Comparison of ENCODE assay signal across 8 cellular contexts in the genomic region with DNA sequence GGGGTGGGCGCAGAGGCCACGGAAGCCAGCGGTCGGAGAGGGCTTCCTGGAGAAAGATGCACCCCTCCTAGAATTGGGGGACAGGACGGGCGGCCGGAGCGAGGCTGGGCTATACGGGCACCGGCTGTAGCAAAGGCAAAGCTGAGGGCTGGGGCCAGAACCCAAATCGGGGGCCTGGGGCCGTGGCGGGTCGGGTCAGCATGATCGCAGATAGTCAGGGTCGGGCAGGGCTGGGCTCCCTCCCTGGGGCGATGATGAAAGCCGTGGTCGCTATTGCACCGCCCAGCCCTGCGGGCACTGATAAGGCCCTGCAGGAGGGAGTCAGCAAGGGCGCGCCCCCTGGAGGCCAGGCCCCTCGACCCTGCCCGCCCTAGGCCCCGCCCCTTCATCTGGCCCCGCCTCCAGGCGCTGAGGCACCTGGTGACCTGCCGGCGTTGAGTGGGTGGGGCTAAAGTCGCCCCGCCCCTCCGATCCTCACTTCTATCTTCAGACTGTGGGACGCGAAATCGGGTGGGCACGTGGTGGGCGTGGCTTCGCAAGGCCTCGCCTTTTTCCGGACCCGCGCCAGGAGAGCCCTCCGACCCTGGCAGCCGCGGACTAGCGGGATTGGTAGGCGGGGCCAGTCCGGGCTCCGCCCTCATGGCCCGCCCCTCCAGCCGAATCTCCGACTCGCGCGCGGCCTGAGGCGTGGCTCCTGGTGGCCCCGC. TPM values are rescaled to one million over a fixed set of nuclear protein-coding genes. Genes with fewer than 3 reads are reported as not detected.
A peak's percentile ranks its signal among the peaks of the same experiment; 100 is the strongest.
DNase-seq lines count a peak whose midpoint lies in the region; TF ChIP-seq lines count a peak whose summit lies in the region.

No MANE protein-coding gene starts in this region.

- H3K9me3 Mint-ChIP-seq in HFFc6: no peaks in the 10 kb centered on the region
- no peaks in the 10 kb centered on the region for H3K9me3 Mint-ChIP-seq in activated naive CD4-positive, alpha-beta T cell treated with anti-CD3 and anti-CD28 coated beads for 36 hours

- peaks cover 42% of the 10 kb centered on the region for H3K4me1 Mint-ChIP-seq in HFFc6 (ENCODE audit: low read depth)
- H3K4me1 Mint-ChIP-seq in activated naive CD4-positive, alpha-beta T cell treated with anti-CD3 and anti-CD28 coated beads for 36 hours (ENCODE audit: low read depth): peaks cover 57% of the 10 kb centered on the region

- DNase-seq in GM10266 (ENCODE audit: extremely low spot score): peak; percentile 98
- DNase-seq in HFFc6: peak; percentile 86
- DNase-seq in NAMALWA (ENCODE audit: low spot score): peak; percentile 99
- DNase-seq in SJSA1 (ENCODE audit: low read depth in 1 of 2, low spot score in 2 of 2): peak; percentile 95 to 96
- peak; percentile 99 for DNase-seq in activated naive CD4-positive, alpha-beta T cell treated with anti-CD3 and anti-CD28 coated beads for 36 hours
- peak; percentile 99 for DNase-seq in germinal center (ENCODE audit: low spot score)
- peak; percentile 36 to 98 (median 84) for DNase-seq in nucleus accumbens (lab: John Stamatoyannopoulos, UW)
- DNase-seq in suprapubic skin (ENCODE audit: low spot score in 2 of 2): peak; percentile 95 to 97

- H3K4me3 Mint-ChIP-seq in HFFc6: peak overlapping the region; percentile 88
- peak overlapping the region; percentile 77 for H3K4me3 Mint-ChIP-seq in activated naive CD4-positive, alpha-beta T cell treated with anti-CD3 and anti-CD28 coated beads for 36 hours

- peaks cover 1% of the 10 kb centered on the region for H3K27me3 Mint-ChIP-seq in HFFc6 (ENCODE audit: insufficient read depth)
- no peaks in the 10 kb centered on the region for H3K27me3 Mint-ChIP-seq in activated naive CD4-positive, alpha-beta T cell treated with anti-CD3 and anti-CD28 coated beads for 36 hours (ENCODE audit: low read depth)

- no peak for TF ChIP-seq POLR2A in suprapubic skin (IDR thresholded peaks at IDR 0.05)

- H3K9me3 ChIP-seq in SJSA1 (replicated peaks) (no peaks in the 10 kb centered on the region), suprapubic skin (no peaks in the 10 kb centered on the region)

- CTCF ChIA-PET in activated naive CD4-positive, alpha-beta T cell treated with anti-CD3 and anti-CD28 coated beads for 36 hours (lab: Charles Lee): interaction anchor here (0.8 to 25.8 kb wide), 10 partner anchors 7 to 125 kb away, joined by 3 to 763 read pairs (median 6); no protein-coding TSS in a partner anchor

- peaks cover 28% of the 10 kb centered on the region for H3K36me3 ChIP-seq in SJSA1
- no peaks in the 10 kb centered on the region for H3K36me3 ChIP-seq in suprapubic skin

- H3K4me3 ChIP-seq in SJSA1 (peak overlapping the region; percentile 97), suprapubic skin (peak overlapping the region; percentile 75)

- H3K27ac ChIP-seq in SJSA1: no peak overlapping the region
- peak overlapping the region; percentile 86 for H3K27ac ChIP-seq in suprapubic skin

- H3K4me1 ChIP-seq in SJSA1 (replicated peaks) (peaks cover 48% of the 10 kb centered on the region), suprapubic skin (peaks cover 67% of the 10 kb centered on the region)

- WGBS in suprapubic skin: 7% methylated on average over 27 of the region's 59 CpGs

- H3K27me3 ChIP-seq in SJSA1 (replicated peaks) (no peaks in the 10 kb centered on the region), suprapubic skin (no peaks in the 10 kb centered on the region)

- H3K27ac Mint-ChIP-seq in HFFc6: peak overlapping the region; percentile 68
- H3K27ac Mint-ChIP-seq in activated naive CD4-positive, alpha-beta T cell treated with anti-CD3 and anti-CD28 coated beads for 36 hours: peak overlapping the region; percentile 96

- intact Hi-C loops in activated naive CD4-positive, alpha-beta T cell treated with anti-CD3 and anti-CD28 coated beads for 36 hours (cut with micrococcal nuclease): loop anchor here (1.0 to 10.0 kb wide), 7 partner anchors 142 to 999 kb away; a partner anchor contains a TSS

- TF ChIP-seq EP300 in suprapubic skin (IDR thresholded peaks at IDR 0.05): no peak

- H3K36me3 Mint-ChIP-seq in HFFc6 (ENCODE audit: low read depth): peaks cover 6% of the 10 kb centered on the region; the same call in 1 of the 2 replicates
- H3K36me3 Mint-ChIP-seq in activated naive CD4-positive, alpha-beta T cell treated with anti-CD3 and anti-CD28 coated beads for 36 hours (ENCODE audit: low read depth): peaks cover 4% of the 10 kb centered on the region

- TF ChIP-seq CTCF in GM10266 (IDR thresholded peaks at IDR 0.05; ENCODE audit: control insufficient read depth, insufficient read depth, low read depth, missing control alignments): peak; percentile 70
- peak; percentile 84 for TF ChIP-seq CTCF in HFFc6 (IDR thresholded peaks at IDR 0.05)
- peak; percentile 4 to 58 for TF ChIP-seq CTCF in suprapubic skin (IDR thresholded peaks at IDR 0.05)

RNA-seq across cellular contexts. Expression of a gene that starts 0.4 kb away (rescaled TPM):
- total RNA-seq in HFFc6 (2021; fragmentation: NEBNext Ultra II Directional; extraction: Animal tissue kit (Norgen Biotek cat#: 25700)): 10 to 100 TPM; 54.0 to 80.3 (median 69.8) TPM
- 13.0 and 20.5 TPM in 2 replicates for total RNA-seq in SJSA1 (2014; rRNA removed; shearing (Covaris generic))
- 10 to 100 TPM; 21.1 to 21.3 TPM for total RNA-seq in activated naive CD4-positive, alpha-beta T cell treated with anti-CD3 and anti-CD28 coated beads for 36 hours
- total RNA-seq in suprapubic skin: 1 to 10 TPM; 3.4 to 7.1 (median 4.2) TPM

RNA-seq across cellular contexts. Expression of a gene that starts 36.4 kb away (rescaled TPM):
- 10 to 100 TPM; 11.5 to 15.0 (median 14.0) TPM for total RNA-seq in HFFc6 (2021; fragmentation: NEBNext Ultra II Directional; extraction: Animal tissue kit (Norgen Biotek cat#: 25700))
- 1.8 and 8.5 TPM in 2 replicates for total RNA-seq in SJSA1 (2014; rRNA removed; shearing (Covaris generic))
- 1 to 10 TPM in 1 of 2 experiments, under 1 TPM in 1; 0.35 to 1.0 TPM for total RNA-seq in activated naive CD4-positive, alpha-beta T cell treated with anti-CD3 and anti-CD28 coated beads for 36 hours
- 10 to 100 TPM; 15.9 to 25.7 (median 23.2) TPM for total RNA-seq in suprapubic skin

Comparison
In these comparisons a context has a peak if more than half of its experiments do, and no peak if none do; other contexts are left out.
1. CTCF ChIP-seq: peak in every context shown above with its lines; median percentile 84 in HFFc6; 70 in GM10266; 31 in suprapubic skin.